In the genomic region with DNA sequence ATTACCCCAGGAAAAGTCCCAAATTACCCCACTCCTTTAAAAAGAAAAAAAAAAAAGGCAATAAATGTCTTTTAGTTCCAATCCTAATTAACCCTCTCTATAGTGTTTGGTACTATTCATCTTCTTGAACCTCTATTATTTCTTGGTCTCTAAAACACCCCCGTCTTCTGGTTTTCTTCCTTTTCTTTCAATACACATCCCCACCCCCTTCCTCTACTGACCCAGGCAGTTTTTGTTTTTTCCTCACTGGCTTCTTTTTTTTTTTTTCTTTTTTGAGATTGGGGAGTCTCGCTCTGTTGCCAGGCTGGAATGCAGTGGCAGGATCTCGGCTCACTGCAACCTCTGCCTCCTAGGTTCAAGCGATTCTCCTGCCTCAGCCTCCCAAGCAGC, we compare ENCODE assay signal across 11 cellular contexts. TPM values are rescaled to one million over a fixed set of nuclear protein-coding genes. Genes with fewer than 3 reads are reported as not detected.
DNase-seq lines count a peak whose midpoint lies in the region; FAIRE-seq and TF ChIP-seq lines count a peak whose summit lies in the region.
"Had no signal": no experiment of that assay in that cellular context is flagged by ENCODE, and none has a peak within 500 bp of the region (broad histone marks: within the 10 kb centered on the region; RNA-seq: fewer than 3 reads in every experiment).

No MANE protein-coding gene starts in this region.

- TF ChIP-seq POLR2A in sigmoid colon (IDR thresholded peaks at IDR 0.05), result no peak

- H3K4me3 ChIP-seq in Caco-2 (ENCODE audit: low read depth, low read length) (no peak overlapping the region), adipocyte (ENCODE audit: low read length) (peak overlapping the region; percentile 56), kidney (ENCODE audit: low read length in 2 of 2) (peak overlapping the region in 1 of 2 donors; percentile 7), sigmoid colon (no peak overlapping the region)

- POLR2A ChIA-PET in Caco-2 (lab: Charles Lee), result no interaction called here

- H3K27ac ChIP-seq in kidney (ENCODE audit: low read depth in 2 of 2, low read length in 2 of 2) (peak overlapping the region; percentile 54 to 81), sigmoid colon (peak overlapping the region; percentile 64 to 78 (median 74))

- FAIRE-seq in kidney (lab: Jason Lieb, UNC) (no peak), GM19239 (lab: Jason Lieb, UNC) (no peak)
- FAIRE-seq: endometrium had no signal

- H3K4me1 Mint-ChIP-seq in Caco-2 (ENCODE audit: low read depth, unreplicated experiment), result peaks cover 57% of the 10 kb centered on the region

- CTCF ChIA-PET in Caco-2 (lab: Charles Lee), result no interaction called here

- peak overlapping the region; percentile 5 for H3K4me3 Mint-ChIP-seq in Caco-2 (ENCODE audit: unreplicated experiment)

- DNase-seq in Caco-2 (no peak), adipocyte (ENCODE audit: low read depth) (no peak), kidney (no peak), sigmoid colon (no peak), GM19239 (ENCODE audit: insufficient read length, low spot score) (no peak), T1000 (lab: John Stamatoyannopoulos, UW) (no peak), AML-193 (lab: John Stamatoyannopoulos, UW) (no peak)
- no peak for DNase-seq in stimulated activated naive CD4-positive, alpha-beta T cell treated with Interleukin-2 at 50 U/mL for 16 hours (lab: John Stamatoyannopoulos, UW)
- DNase-seq: C1 segment of cervical spinal cord, GDM1 had no signal

- H3K4me1 ChIP-seq in Caco-2 (peaks cover 71% of the 10 kb centered on the region), adipocyte (ENCODE audit: control insufficient read depth, insufficient read depth, low read length) (peaks cover 19% of the 10 kb centered on the region), kidney (ENCODE audit: control insufficient read depth in 1 of 2, insufficient read depth in 1 of 2, low read depth in 1 of 2, low read length in 2 of 2) (peaks cover 10 to 21% of the 10 kb centered on the region in 2 donors), sigmoid colon (peaks cover 0 to 67% (median 44%) of the 10 kb centered on the region in 4 donors)

- no peaks in the 10 kb centered on the region for H3K27me3 Mint-ChIP-seq in Caco-2 (ENCODE audit: insufficient read depth, unreplicated experiment)

- WGBS in sigmoid colon, 2 donors, result 90 to 97% methylated on average over 4 of the region's 4 CpGs

- intact Hi-C loops in Caco-2 (cut with micrococcal nuclease; ENCODE audit: unreplicated experiment), result no loop called here
- intact Hi-C loops in kidney (cut with DNase I), result no loop called here
- intact Hi-C loops in sigmoid colon (cut with DNase I), result no loop called here

- H3K36me3 Mint-ChIP-seq in Caco-2 (ENCODE audit: insufficient read depth, unreplicated experiment), result no peaks in the 10 kb centered on the region

- H3K27me3 ChIP-seq in Caco-2 (replicated peaks; ENCODE audit: control insufficient read depth, insufficient read depth, low read length) (no peaks in the 10 kb centered on the region), adipocyte (replicated peaks; ENCODE audit: control insufficient read depth, insufficient read depth, low read length) (no peaks in the 10 kb centered on the region), sigmoid colon (no peaks in the 10 kb centered on the region)

- H3K27ac Mint-ChIP-seq in Caco-2 (ENCODE audit: unreplicated experiment), result peak overlapping the region; percentile 84

- no TSS peak for BruUV-seq in Caco-2 (replicated peaks; lab: Mats Ljungman, UMichigan)

- H3K9ac ChIP-seq in adipocyte (ENCODE audit: low read length) (no peak overlapping the region), kidney (ENCODE audit: low read length in 2 of 2) (no peak overlapping the region)

- H3K9me3 Mint-ChIP-seq in Caco-2 (ENCODE audit: unreplicated experiment), result no peaks in the 10 kb centered on the region

- TF ChIP-seq CTCF in Caco-2 (IDR thresholded peaks at IDR 0.05; ENCODE audit: insufficient read depth in 1 of 2, low read depth in 1 of 2, low read length in 1 of 2, severe bottlenecking in 1 of 2, unreplicated experiment in 1 of 2) (no peak), kidney (IDR thresholded peaks at IDR 0.05; ENCODE audit: borderline replicate concordance, extremely low read depth, insufficient read depth) (no peak), sigmoid colon (IDR thresholded peaks at IDR 0.05) (no peak)

- no peaks in the 10 kb centered on the region for H3K36me3 ChIP-seq in Caco-2 (ENCODE audit: control insufficient read depth, insufficient read depth, low read length)
- no peaks in the 10 kb centered on the region for H3K36me3 ChIP-seq in adipocyte (ENCODE audit: control insufficient read depth, insufficient read depth, low read length, severe bottlenecking)
- no peaks in the 10 kb centered on the region for H3K36me3 ChIP-seq in kidney (ENCODE audit: control insufficient read depth in 1 of 2, insufficient read depth in 2 of 2, low read length in 2 of 2)
- no peaks in the 10 kb centered on the region for H3K36me3 ChIP-seq in sigmoid colon

- TF ChIP-seq EP300 in sigmoid colon (IDR thresholded peaks at IDR 0.05), result no peak

- H3K9me3 ChIP-seq in Caco-2, result no peaks in the 10 kb centered on the region
- H3K9me3 ChIP-seq in adipocyte (ENCODE audit: control insufficient read depth, low read length), result no peaks in the 10 kb centered on the region
- H3K9me3 ChIP-seq in kidney (ENCODE audit: control insufficient read depth in 1 of 2, low read length in 2 of 2), result no peaks in the 10 kb centered on the region
- H3K9me3 ChIP-seq in sigmoid colon, result no peaks in the 10 kb centered on the region

RNA-seq across cellular contexts. Expression of a gene that starts 26.1 kb away (rescaled TPM):
- total RNA-seq in Caco-2 (2022) (26.7 and 31.1 TPM in 2 replicates), kidney (38.8 TPM), sigmoid colon (10 to 100 TPM; 37.8 to 51.7 (median 46.0) TPM)
- polyA plus RNA-seq in kidney (ENCODE audit: insufficient read depth, low read depth, low replicate concordance) (12.2 TPM), sigmoid colon (10 to 100 TPM; 16.2 to 36.3 (median 18.0) TPM)

RNA-seq across cellular contexts. Expression of a gene that starts 57.9 kb away (rescaled TPM):
- total RNA-seq in Caco-2 (2022) (21.3 and 24.9 TPM in 2 replicates), kidney (8.9 TPM), sigmoid colon (10 to 100 TPM; 10.5 to 16.1 (median 13.2) TPM)
- polyA plus RNA-seq in kidney (ENCODE audit: insufficient read depth, low read depth, low replicate concordance) (5.3 TPM), sigmoid colon (1 to 10 TPM; 5.2 to 6.0 (median 5.3) TPM)

RNA-seq across cellular contexts. Expression of a gene that starts 58.3 kb away (rescaled TPM):
- total RNA-seq in Caco-2 (2022), result 17.2 and 18.3 TPM in 2 replicates
- total RNA-seq in kidney, result 17.7 TPM
- 4.3 TPM for polyA plus RNA-seq in kidney (ENCODE audit: insufficient read depth, low read depth, low replicate concordance)
- total RNA-seq in sigmoid colon, result 10 to 100 TPM in 3 of 4 donors, 1 to 10 TPM in 1; 9.5 to 11.7 (median 11.3) TPM
- polyA plus RNA-seq in sigmoid colon, result 1 to 10 TPM; 3.0 to 6.6 (median 3.9) TPM
